In genomic region chr2:112483821-112484220, GRCh38 we compare ENCODE assay signal across 12 cellular contexts. TPM values are rescaled to one million over a fixed set of nuclear protein-coding genes. Genes with fewer than 3 reads are reported as not detected.
A peak's percentile ranks its signal among the peaks of the same experiment; 100 is the strongest.
DNase-seq lines count a peak whose midpoint lies in the region; ATAC-seq and TF ChIP-seq lines count a peak whose summit lies in the region.
"Had no signal": no experiment of that assay in that cellular context is flagged by ENCODE, and none has a peak within 500 bp of the region (broad histone marks: within the 10 kb centered on the region; RNA-seq: fewer than 3 reads in every experiment).

No MANE protein-coding gene starts in this region.

- peak overlapping the region; percentile 90 for H3K4me3 Mint-ChIP-seq in activated CD8-positive, alpha-beta T cell treated with anti-CD3 and anti-CD28 coated beads for 36 hours

- CTCF ChIA-PET in AG04450 (lab: Charles Lee): interaction anchor here (1.1 to 1.3 kb wide), 3 partner anchors 17 to 596 kb away, joined by 3 to 4 read pairs (median 4); no protein-coding TSS in a partner anchor
- CTCF ChIA-PET in activated CD8-positive, alpha-beta T cell treated with anti-CD3 and anti-CD28 coated beads for 36 hours (lab: Charles Lee): interaction anchor here (1.0 to 1.8 kb wide), 2 partner anchors 9 to 17 kb away, joined by 3 to 6 read pairs; no protein-coding TSS in a partner anchor

- H3K4me1 Mint-ChIP-seq in activated CD8-positive, alpha-beta T cell treated with anti-CD3 and anti-CD28 coated beads for 36 hours (ENCODE audit: low read depth): peaks cover 45% of the 10 kb centered on the region

- no peak for TF ChIP-seq POLR2A in erythroblast (IDR thresholded peaks at IDR 0.05; ENCODE audit: low read length)

- TF ChIP-seq CTCF in AG04450 (IDR thresholded peaks at IDR 0.05; ENCODE audit: low read depth, low read length): no peak
- no peak for TF ChIP-seq CTCF in activated CD8-positive, alpha-beta T cell treated with anti-CD3 and anti-CD28 coated beads for 36 hours (IDR thresholded peaks at IDR 0.05)

- POLR2A ChIA-PET in AG04450 (lab: Yijun Ruan, JAX): interaction anchor here (0.7 kb wide), 1 partner anchor 49 kb away, joined by 4 read pairs; no protein-coding TSS in a partner anchor
- POLR2A ChIA-PET in activated CD8-positive, alpha-beta T cell treated with anti-CD3 and anti-CD28 coated beads for 36 hours (lab: Charles Lee): interaction anchor here (0.7 kb wide), 1 partner anchor 38 kb away, joined by 3 read pairs; no protein-coding TSS in a partner anchor

- H3K36me3 Mint-ChIP-seq in activated CD8-positive, alpha-beta T cell treated with anti-CD3 and anti-CD28 coated beads for 36 hours (ENCODE audit: low read depth): peaks cover 23% of the 10 kb centered on the region

- H3K27ac Mint-ChIP-seq in activated CD8-positive, alpha-beta T cell treated with anti-CD3 and anti-CD28 coated beads for 36 hours: peak overlapping the region; percentile 20

- H3K36me3 ChIP-seq in HAP-1 (replicated peaks) (peaks cover 32% of the 10 kb centered on the region), iPS-15b (ENCODE audit: control insufficient read depth, insufficient read depth, low read length) (no peaks in the 10 kb centered on the region)

- intact Hi-C loops in activated CD8-positive, alpha-beta T cell treated with anti-CD3 and anti-CD28 coated beads for 36 hours (cut with micrococcal nuclease): loop anchor here (5.0 to 10.0 kb wide), 2 partner anchors 61 to 98 kb away; partner anchors contain the start of genes CHCHD5 and POLR1B
- intact Hi-C loops in Right ventricle myocardium superior (cut with DNase I): loop anchor here (2.0 kb wide), 1 partner anchor 99 kb away; no protein-coding TSS in a partner anchor
- intact Hi-C loops in cardiac septum (cut with DNase I): loop anchor here (5.0 kb wide), 1 partner anchor 58 kb away; the partner anchor contains the start of gene POLR1B

- ATAC-seq in activated CD8-positive, alpha-beta T cell treated with anti-CD3 and anti-CD28 coated beads for 36 hours: no peak
- ATAC-seq in Right ventricle myocardium superior (ENCODE audit: poor library complexity): no peak

- H3K4me3 ChIP-seq in AG04450 (ENCODE audit: low read depth, low read length) (peak overlapping the region; percentile 88), HAP-1 (peak overlapping the region; percentile 67), iPS-15b (ENCODE audit: low read depth, low read length) (peak overlapping the region; percentile 82)

- DNase-seq in AG04450 (ENCODE audit: low read depth, low spot score): no peak
- DNase-seq in HAP-1 (ENCODE audit: low spot score in 2 of 2): no peak
- DNase-seq in activated CD8-positive, alpha-beta T cell treated with anti-CD3 and anti-CD28 coated beads for 36 hours: no peak
- DNase-seq in NCI-H510A (lab: John Stamatoyannopoulos, UW): no peak
- DNase-seq in Right ventricle myocardium superior: no peak
- no peak for DNase-seq in erythroblast (lab: John Stamatoyannopoulos, UW)
- DNase-seq in cardiac septum (ENCODE audit: low spot score): no peak
- DNase-seq: aorta; NCI-H187 treated with DMSO at 0.1 percent for 48 hours; retina; stimulated activated naive CD4-positive, alpha-beta T cell treated with Interleukin-2 at 50 U/mL for 16 hours had no signal

- H3K9me3 ChIP-seq in AG04450 (ENCODE audit: control insufficient read depth, insufficient read depth, low read length) (no peaks in the 10 kb centered on the region; the same call in 1 of the 2 replicates), HAP-1 (no peaks in the 10 kb centered on the region), iPS-15b (ENCODE audit: control insufficient read depth, insufficient read depth, low read length) (no peaks in the 10 kb centered on the region)

- H3K27ac ChIP-seq in AG04450 (ENCODE audit: low read depth, low read length): no peak overlapping the region

- H3K9me3 Mint-ChIP-seq in activated CD8-positive, alpha-beta T cell treated with anti-CD3 and anti-CD28 coated beads for 36 hours: no peaks in the 10 kb centered on the region

- H3K27me3 ChIP-seq in AG04450 (ENCODE audit: control insufficient read depth, insufficient read depth, low read length) (no peaks in the 10 kb centered on the region), HAP-1 (ENCODE audit: low read depth) (no peaks in the 10 kb centered on the region), iPS-15b (ENCODE audit: control insufficient read depth, insufficient read depth, low read length) (peaks cover 22% of the 10 kb centered on the region)

- H3K9ac ChIP-seq in iPS-15b (ENCODE audit: low read depth, low read length): no peak overlapping the region

- no peaks in the 10 kb centered on the region for H3K27me3 Mint-ChIP-seq in activated CD8-positive, alpha-beta T cell treated with anti-CD3 and anti-CD28 coated beads for 36 hours

- in situ Hi-C loops in HAP-1 (cut with MboI; ENCODE audit: low sequenced_read_pairs): no loop called here

- H3K4me1 ChIP-seq in HAP-1: peaks cover 17% of the 10 kb centered on the region
- peaks cover 7% of the 10 kb centered on the region for H3K4me1 ChIP-seq in iPS-15b (ENCODE audit: control insufficient read depth, insufficient read depth, low read length)

RNA-seq across cellular contexts. Expression of gene TTL, which starts 1.9 kb away (rescaled TPM):
- 26.6 and 27.3 TPM in 2 replicates for polyA plus RNA-seq in AG04450 (2011; rRNA removed)
- 35.7 and 37.5 TPM in 2 replicates for polyA minus RNA-seq in AG04450 (2011; rRNA and poly(A)+ RNA removed)
- 10 to 100 TPM; 29.2 to 29.6 TPM for total RNA-seq in activated CD8-positive, alpha-beta T cell treated with anti-CD3 and anti-CD28 coated beads for 36 hours
- 47.9 TPM for total RNA-seq in Right ventricle myocardium superior
- total RNA-seq in cardiac septum: 54.1 TPM

RNA-seq across cellular contexts. Expression of gene RGPD8, which starts 50.4 kb away (rescaled TPM):
- 1.5 and 2.6 TPM in 2 replicates for polyA plus RNA-seq in AG04450 (2011; rRNA removed)
- polyA minus RNA-seq in AG04450 (2011; rRNA and poly(A)+ RNA removed): 2.6 and 4.6 TPM in 2 replicates
- 10 to 100 TPM; 13.5 to 13.6 TPM for total RNA-seq in activated CD8-positive, alpha-beta T cell treated with anti-CD3 and anti-CD28 coated beads for 36 hours
- 5.2 TPM for total RNA-seq in Right ventricle myocardium superior
- total RNA-seq in cardiac septum: 10.6 TPM

RNA-seq across cellular contexts. Expression of gene POLR1B, which starts 58.4 kb away (rescaled TPM):
- 11.3 and 12.4 TPM in 2 replicates for polyA plus RNA-seq in AG04450 (2011; rRNA removed)
- 24.5 and 33.0 TPM in 2 replicates for polyA minus RNA-seq in AG04450 (2011; rRNA and poly(A)+ RNA removed)
- total RNA-seq in activated CD8-positive, alpha-beta T cell treated with anti-CD3 and anti-CD28 coated beads for 36 hours: 10 to 100 TPM; 54.1 to 55.9 TPM
- total RNA-seq in Right ventricle myocardium superior (9.1 TPM), cardiac septum (10.1 TPM)
